ENCODE assay signal across 22 cellular contexts in the genomic region with DNA sequence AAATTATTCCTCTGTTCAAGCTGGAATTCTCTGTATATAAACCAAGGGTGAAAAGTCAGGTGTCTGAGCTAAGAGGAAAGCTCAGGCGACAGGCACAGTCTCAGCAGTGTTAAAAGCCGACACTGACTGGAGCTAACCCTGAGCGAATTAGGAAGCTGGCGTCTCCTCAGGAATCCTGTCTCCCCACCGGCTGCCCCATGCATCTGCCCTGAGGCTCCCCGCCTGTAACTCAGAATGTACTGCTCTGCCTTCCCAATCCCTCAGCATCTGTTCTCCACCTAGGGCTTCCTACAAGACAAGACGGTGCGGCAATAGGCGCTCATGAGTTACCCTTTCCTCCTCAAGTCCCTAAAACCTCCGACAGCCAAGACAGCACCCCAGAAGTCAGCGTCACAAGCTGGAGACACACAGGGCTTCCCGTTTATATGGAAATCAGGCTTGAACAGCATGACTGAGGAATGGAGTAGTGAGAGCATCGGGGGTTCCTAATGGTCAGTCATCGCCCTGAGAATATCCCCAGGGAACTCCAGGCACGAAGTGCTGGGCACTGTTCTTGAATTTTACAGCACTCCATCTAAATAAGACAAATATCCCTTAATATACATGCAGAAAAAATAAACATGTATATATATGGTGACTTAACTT.
"Had no signal": no experiment of that assay in that cellular context is flagged by ENCODE, and none has a peak within 500 bp of the region (broad histone marks: within the 10 kb centered on the region; RNA-seq: fewer than 3 reads in every experiment).

No MANE protein-coding gene starts in this region.

- H3K9me3 Mint-ChIP-seq: activated T-cell treated with anti-CD3 and anti-CD28 coated beads, Interleukin-2, amount 50 U/mL, for 4 hours; activated T-helper 2 cell treated with anti-CD3 and anti-CD28 coated beads, Interferon-gamma antibody, Interleukin-2, Interleukin-4, amounts not matched to agents 10 μg/mL and 5 μg/mL and 100 μg/mL, durations not matched to agents 14 hours and 24 hours and 36 hours; central memory CD8-positive, alpha-beta T cell; nephron; stimulated activated naive B cell treated with anti-CD40 and anti-IgM and Interleukin-4, amounts not matched to agents 10 μg/mL and 1 μg/mL and 100 μg/mL, for 72 hours had no signal

- H3K27ac ChIP-seq: colonic mucosa, foreskin keratinocyte, hepatocyte, transverse colon had no signal

- H3K27ac Mint-ChIP-seq: activated naive CD8-positive, alpha-beta T cell; activated T-helper 2 cell treated with anti-CD3 and anti-CD28 coated beads, Interferon-gamma antibody, Interleukin-2, Interleukin-4, amounts not matched to agents 10 μg/mL and 5 μg/mL and 100 μg/mL, durations not matched to agents 14 hours and 24 hours and 36 hours; nephron; stimulated activated naive B cell treated with anti-CD40 and anti-IgM and Interleukin-4, amounts not matched to agents 10 μg/mL and 1 μg/mL and 100 μg/mL, for 72 hours had no signal

- H3K27me3 Mint-ChIP-seq: activated naive CD8-positive, alpha-beta T cell; central memory CD8-positive, alpha-beta T cell; stimulated activated naive B cell treated with anti-CD40 and anti-IgM and Interleukin-4, amounts not matched to agents 10 μg/mL and 1 μg/mL and 100 μg/mL, for 72 hours had no signal

- H3K4me2 ChIP-seq: hepatocyte had no signal

- H3K4me1 ChIP-seq: breast epithelium, colonic mucosa, foreskin keratinocyte, transverse colon had no signal

- H3K4me3 ChIP-seq: breast epithelium, colonic mucosa, dorsolateral prefrontal cortex, hepatocyte, transverse colon had no signal

- H2AFZ ChIP-seq: hepatocyte had no signal

- H3K79me2 ChIP-seq: hepatocyte had no signal

- H3K36me3 ChIP-seq: breast epithelium, colonic mucosa had no signal

- H3K9me3 ChIP-seq: breast epithelium, colonic mucosa, transverse colon had no signal

- H3K4me3 Mint-ChIP-seq: activated naive CD8-positive, alpha-beta T cell; activated T-cell treated with anti-CD3 and anti-CD28 coated beads, Interleukin-2, amount 50 U/mL, for 4 hours; central memory CD8-positive, alpha-beta T cell; nephron; stimulated activated naive B cell treated with anti-CD40 and anti-IgM and Interleukin-4, amounts not matched to agents 10 μg/mL and 1 μg/mL and 100 μg/mL, for 72 hours had no signal

- ATAC-seq: activated T-cell treated with anti-CD3 and anti-CD28 coated beads, Interleukin-2, amount 50 U/mL, for 4 hours; left ventricle myocardium superior; sciatic nerve; stimulated activated naive B cell treated with anti-CD40 and anti-IgM and Interleukin-4, amounts not matched to agents 10 μg/mL and 1 μg/mL and 100 μg/mL, for 72 hours had no signal

- H3K27me3 ChIP-seq: breast epithelium, colonic mucosa, dorsolateral prefrontal cortex, foreskin keratinocyte, hepatocyte, transverse colon had no signal

- DNase-seq: activated CD8-positive, alpha-beta memory T cell treated with anti-CD3 and anti-CD28 coated beads, Interleukin-2, amount 50 U/mL, for 48 hours; activated naive CD4-positive, alpha-beta T cell; activated T-cell treated with anti-CD3 and anti-CD28 coated beads, Interleukin-2, amount 50 U/mL, for 4 hours; colonic mucosa; dorsolateral prefrontal cortex; erythroblast; foreskin keratinocyte; left ventricle myocardium superior; posterior cingulate gyrus; small intestine; stimulated activated CD4-positive, alpha-beta T cell treated with anti-CD3 and anti-CD28 coated beads, Interleukin-2, amount 100 ng/mL, for 48 hours; stimulated activated CD8-positive, alpha-beta memory T cell treated with anti-CD3 and anti-CD28 coated beads, Interleukin-4, amount 100 ng/mL, for 48 hours; stimulated activated naive B cell treated with anti-CD40 and anti-IgM and Interleukin-4, amounts not matched to agents 10 μg/mL and 1 μg/mL and 100 μg/mL, for 72 hours; T-helper 9 cell; transverse colon had no signal

- H3K4me1 Mint-ChIP-seq: central memory CD8-positive, alpha-beta T cell had no signal
